ENCODE assay signal across 9 cellular contexts in the genomic region with DNA sequence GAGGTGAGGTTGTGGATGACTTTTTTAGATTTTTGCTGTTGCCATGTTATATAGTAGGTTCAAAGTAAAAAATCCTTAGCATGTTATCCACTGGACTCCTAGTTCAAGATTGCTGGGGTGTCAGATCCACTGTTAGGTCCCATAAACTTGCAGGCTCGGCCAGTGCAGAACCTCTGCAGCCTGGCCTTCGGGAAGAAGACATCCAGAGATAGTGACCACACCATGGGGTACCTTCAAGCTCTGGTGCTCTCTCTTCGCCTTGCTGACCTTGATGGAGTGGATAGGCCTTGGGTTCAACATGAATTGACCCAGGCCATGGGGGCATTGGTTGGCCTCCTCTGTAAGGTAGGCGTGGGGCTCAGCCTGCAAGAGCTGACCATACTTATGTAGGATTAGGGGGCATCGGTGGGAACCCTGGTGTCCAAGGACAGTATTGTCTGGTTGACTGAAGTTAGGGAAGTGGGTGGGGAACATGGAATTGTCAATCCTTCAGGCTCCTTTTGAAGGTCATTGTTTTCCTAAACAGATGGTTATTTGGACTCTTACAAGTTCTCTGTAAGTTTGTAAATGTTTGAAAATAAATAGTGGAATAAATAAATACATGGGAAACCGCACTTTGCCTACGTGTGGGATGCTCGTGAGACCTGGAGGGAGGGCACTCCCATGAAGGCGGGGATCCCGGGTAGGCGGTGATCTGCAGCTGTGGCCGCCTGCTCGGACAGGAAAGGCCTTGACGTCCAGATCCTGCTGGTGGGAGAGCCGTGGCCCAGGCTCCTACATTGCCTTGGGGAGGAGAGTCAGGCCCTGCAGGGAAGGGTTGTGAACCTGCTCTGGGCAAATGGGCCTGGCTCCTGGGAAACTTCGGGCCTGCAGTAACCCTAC. TPM values are rescaled to one million over a fixed set of nuclear protein-coding genes. Genes with fewer than 3 reads are reported as not detected.
DNase-seq lines count a peak whose midpoint lies in the region; ATAC-seq, FAIRE-seq and TF ChIP-seq lines count a peak whose summit lies in the region.
"Had no signal": no experiment of that assay in that cellular context is flagged by ENCODE, and none has a peak within 500 bp of the region (broad histone marks: within the 10 kb centered on the region; RNA-seq: fewer than 3 reads in every experiment).

No MANE protein-coding gene starts in this region.

- CTCF ChIA-PET in H1 (lab: Charles Lee; ENCODE audit: partially characterized antibody): interaction anchor here (0.8 to 3.6 kb wide), 7 partner anchors 12 to 53 kb away, joined by 3 to 16 read pairs (median 4); no protein-coding TSS in a partner anchor

- no peak overlapping the region for H3K4me2 ChIP-seq in H1 (ENCODE audit: insufficient read depth in 1 of 2, low read depth in 2 of 2, low read length in 2 of 2)
- no peak overlapping the region for H3K4me2 ChIP-seq in neural progenitor cell

- H3K36me3 ChIP-seq in H1 (ENCODE audit: control insufficient read depth in 2 of 4, insufficient read depth in 4 of 4, low read length in 3 of 4): peaks cover 0 to 2% (median 0%) of the 10 kb centered on the region in 4 experiments; a peak in 1 of 8 replicates
- H3K36me3 ChIP-seq in neural progenitor cell: no peaks in the 10 kb centered on the region

- TF ChIP-seq POLR2A in NB4 (IDR thresholded peaks at IDR 0.05; ENCODE audit: extremely low read depth, insufficient read length): no peak
- TF ChIP-seq POLR2A in H1 (IDR thresholded peaks at IDR 0.05; ENCODE audit: control extremely low read depth in 1 of 2, low read depth in 2 of 2, low read length in 2 of 2): no peak

- no peaks in the 10 kb centered on the region for H3K23me2 ChIP-seq in H1 (ENCODE audit: low read depth, low read length)

- no peak overlapping the region for H3K4ac ChIP-seq in H1 (replicated peaks; ENCODE audit: insufficient read length, low read depth, low read length)

- H3K36me3 Mint-ChIP-seq in CD14-positive monocyte (peaks cover 0 to 7% of the 10 kb centered on the region in 2 donors), neural progenitor cell (no peaks in the 10 kb centered on the region)

- 86% methylated on average over 16 of the region's 16 CpGs; no CpG with 5 or more reads in 1 of the 2 experiments for WGBS in H1 (ENCODE audit: extremely low coverage in 1 of 2, insufficient coverage in 1 of 2, insufficient read length in 1 of 2, insufficient replicate concordance in 2 of 2, low coverage in 1 of 2, low lambda C conversion rate in 2 of 2, missing lambda C conversion rate in 1 of 2), 2 experiments

- 0 out of 2 replicates have a peak overlapping the region, but pooled peaks have one; percentile 12 for H2BK15ac ChIP-seq in H1 (ENCODE audit: low read length)

- TF ChIP-seq RAD21 in H1 (IDR thresholded peaks at IDR 0.05 in 1 of 2, conservative IDR thresholded peaks at IDR 0.05 in 1 of 2; ENCODE audit: low read depth in 2 of 2, low read length in 2 of 2): no peak

- no peak overlapping the region for H3K27ac ChIP-seq in H1 (ENCODE audit: low read depth, low read length)
- no peak overlapping the region for H3K27ac ChIP-seq in neural progenitor cell

- H4K20me1 ChIP-seq in H1 (replicated peaks in 1 of 2; ENCODE audit: control insufficient read depth in 1 of 2, insufficient read depth in 2 of 2, low read length in 2 of 2): peaks cover 42 to 68% of the 10 kb centered on the region in 2 experiments
- peaks cover 100% of the 10 kb centered on the region for H4K20me1 ChIP-seq in neural progenitor cell (ENCODE audit: low read depth)

- H3K27ac Mint-ChIP-seq in CD14-positive monocyte (peak overlapping the region; percentile 82 to 95 (median 91)), neural progenitor cell (peak overlapping the region; percentile 9)

- DNase-seq in CD14-positive monocyte (ENCODE audit: low spot score): no peak
- peak; percentile 15 for DNase-seq in NB4 (ENCODE audit: low read depth)
- DNase-seq in H1 (ENCODE audit: low read depth in 1 of 2, low spot score in 2 of 2): no peak
- no peak for DNase-seq in neural progenitor cell (ENCODE audit: low spot score)
- DNase-seq in Ammon's horn (ENCODE audit: low spot score): no peak
- no peak for DNase-seq in SHP77 (lab: John Stamatoyannopoulos, UW)
- DNase-seq in iPS-NIHi7 (ENCODE audit: extremely low spot score): no peak

- H2BK5ac ChIP-seq in H1 (ENCODE audit: low read depth, low read length): no peak overlapping the region

- intact Hi-C loops in CD14-positive monocyte (cut with micrococcal nuclease): loop anchor here (2.0 to 5.0 kb wide), 2 partner anchors 35 kb away; a partner anchor contains a TSS

- no peak overlapping the region for H2BK20ac ChIP-seq in H1 (ENCODE audit: low read length)

- H3K27me3 Mint-ChIP-seq in CD14-positive monocyte (ENCODE audit: low read depth in 3 of 3) (peaks cover 0 to 5% (median 2%) of the 10 kb centered on the region in 3 donors), neural progenitor cell (ENCODE audit: insufficient read depth, low read depth) (peaks cover 6% of the 10 kb centered on the region)

- no peak overlapping the region for H3K56ac ChIP-seq in H1 (replicated peaks; ENCODE audit: insufficient read length, low read depth, low read length)

- no peak overlapping the region for H3K23ac ChIP-seq in H1 (ENCODE audit: insufficient read length)

- H2AFZ ChIP-seq in H1 (ENCODE audit: low read length) (no peak overlapping the region), neural progenitor cell (replicated peaks) (no peak overlapping the region)

- H2BK120ac ChIP-seq in H1 (replicated peaks; ENCODE audit: low read depth, low read length): no peak overlapping the region

- no peak for TF ChIP-seq CTCF in CD14-positive monocyte (IDR thresholded peaks at IDR 0.05)
- TF ChIP-seq CTCF in NB4 (IDR thresholded peaks at IDR 0.05; ENCODE audit: low read depth, low read length): no peak
- TF ChIP-seq CTCF in H1 (IDR thresholded peaks at IDR 0.05; ENCODE audit: control extremely low read depth in 1 of 3, insufficient read depth in 1 of 3, low read depth in 1 of 3, low read length in 3 of 3): no peak
- TF ChIP-seq CTCF in neural progenitor cell (IDR thresholded peaks at IDR 0.05): no peak

- peak overlapping the region; percentile 17; the same call in 1 of the 2 replicates for H3K18ac ChIP-seq in H1 (ENCODE audit: extremely low read depth, low read length)

- H2BK12ac ChIP-seq in H1 (ENCODE audit: low read depth, low read length): no peak overlapping the region

- H4K91ac ChIP-seq in H1 (replicated peaks; ENCODE audit: insufficient read length, low read length): no peak overlapping the region

- H3K9ac ChIP-seq in H1 (replicated peaks in 1 of 4; ENCODE audit: extremely low read depth in 1 of 4, low read depth in 3 of 4, low read length in 3 of 4): no peak overlapping the region; a peak in 2 of 7 replicates
- H3K9ac ChIP-seq in neural progenitor cell: no peak overlapping the region

- H4K5ac ChIP-seq in H1 (ENCODE audit: insufficient read length, low read depth, low read length): no peak overlapping the region

- H3K79me2 ChIP-seq in H1 (ENCODE audit: control insufficient read depth in 1 of 2, insufficient read depth in 2 of 2, low read length in 2 of 2) (peaks cover 34 to 100% of the 10 kb centered on the region in 2 experiments), neural progenitor cell (ENCODE audit: low read depth) (peaks cover 100% of the 10 kb centered on the region)

- H3K4me3 ChIP-seq in NB4 (ENCODE audit: low read depth, low read length) (peak overlapping the region; percentile 63), H1 (ENCODE audit: extremely low read depth in 1 of 4, insufficient read depth in 2 of 4, low read depth in 3 of 4, low read length in 4 of 4) (no peak overlapping the region), neural progenitor cell (no peak overlapping the region)

- H3K4me1 ChIP-seq in H1 (replicated peaks in 1 of 4; ENCODE audit: control insufficient read depth in 3 of 4, insufficient read depth in 4 of 4, low read length in 3 of 4) (peaks cover 5 to 43% (median 26%) of the 10 kb centered on the region in 4 experiments), neural progenitor cell (peaks cover 27% of the 10 kb centered on the region)

- POLR2A ChIA-PET in H1 (lab: Charles Lee; ENCODE audit: partially characterized antibody): interaction anchor here (0.9 to 1.0 kb wide), 3 partner anchors 9 to 24 kb away, joined by 3 to 4 read pairs (median 3); no protein-coding TSS in a partner anchor

- no peak for FAIRE-seq in H1 (lab: Jason Lieb, UNC)

- H3K27me3 ChIP-seq in H1 (replicated peaks in 1 of 4; ENCODE audit: control insufficient read depth in 3 of 4, extremely low read depth in 1 of 4, insufficient read depth in 3 of 4, low read length in 3 of 4) (no peaks in the 10 kb centered on the region), neural progenitor cell (no peaks in the 10 kb centered on the region)

- H3K4me1 Mint-ChIP-seq in CD14-positive monocyte (peaks cover 97% of the 10 kb centered on the region), neural progenitor cell (peaks cover 55% of the 10 kb centered on the region)

- H3K4me3 Mint-ChIP-seq in CD14-positive monocyte (peak overlapping the region; percentile 73 to 87), neural progenitor cell (no peak overlapping the region)

- peaks cover 6% of the 10 kb centered on the region for H3F3A ChIP-seq in neural progenitor cell (ENCODE audit: low read depth)

- H3K14ac ChIP-seq in H1 (ENCODE audit: insufficient read length): no peak overlapping the region

- no peak for TF ChIP-seq EP300 in H1 (IDR thresholded peaks at IDR 0.05; ENCODE audit: borderline replicate concordance in 1 of 2, low read depth in 2 of 2, low read length in 2 of 2)

- H3K9me3 Mint-ChIP-seq in CD14-positive monocyte (no peaks in the 10 kb centered on the region), neural progenitor cell (no peaks in the 10 kb centered on the region)
- H3K9me3 Mint-ChIP-seq: neural crest cell had no signal

- no peak for ATAC-seq in GM18520 (IDR thresholded peaks at IDR 0.05; ENCODE audit: unreplicated experiment)

- no peaks in the 10 kb centered on the region for H3K9me3 ChIP-seq in H1 (ENCODE audit: insufficient read depth in 2 of 2, low read depth in 1 of 2, low read length in 1 of 2)
- no peaks in the 10 kb centered on the region for H3K9me3 ChIP-seq in neural progenitor cell (ENCODE audit: low read depth)

- no peak overlapping the region for H4K8ac ChIP-seq in H1 (ENCODE audit: extremely low read depth, insufficient read depth, low read length)

- H3K79me1 ChIP-seq in H1 (ENCODE audit: low read depth, low read length): peaks cover 60% of the 10 kb centered on the region

- H2AK5ac ChIP-seq in H1 (ENCODE audit: low read depth, low read length): no peak overlapping the region

RNA-seq across cellular contexts. Expression of a gene that starts 37.1 kb away (rescaled TPM):
- polyA plus RNA-seq in CD14-positive monocyte (under 1 TPM; 0.97 TPM), H1 (2011; rRNA removed) (66.7 and 110 TPM in 2 replicates)
- 122 and 130 TPM in 2 replicates for total RNA-seq in H1 (2021; fragmentation: NEBNext Ultra II Directional; extraction: Animal tissue kit (Norgen Biotek cat#: 25700))
- polyA plus RNA-seq in H1 (2011; cell fraction: cytosol; rRNA removed): 101 TPM
- polyA plus RNA-seq in H1 (2011; cell fraction: nucleus; rRNA removed): 162 TPM
- polyA plus RNA-seq in H1 (2012, experiment 1 of 2): 76.6 to 172 TPM (median 129 TPM) in 4 replicates
- 53.7 TPM for polyA plus RNA-seq in H1 (2012, experiment 2 of 2)
- polyA plus RNA-seq in H1 (2013, experiment 1 of 2): 37.8 TPM
- 37.4 TPM for polyA plus RNA-seq in H1 (2013, experiment 2 of 2)
- 150 and 166 TPM in 2 replicates for polyA minus RNA-seq in H1 (2011; rRNA and poly(A)+ RNA removed)
- 183 TPM for polyA minus RNA-seq in H1 (2011; cell fraction: cytosol; rRNA and poly(A)+ RNA removed)
- 71.0 TPM for polyA minus RNA-seq in H1 (2011; cell fraction: nucleus; rRNA and poly(A)+ RNA removed)
- 35.5 and 36.0 TPM in 2 replicates for total RNA-seq in neural progenitor cell (ENCODE audit: low replicate concordance)
